In genomic region chr6:4320860-4321259, GRCh38 we compare ENCODE assay signal across 9 cellular contexts.
A peak's percentile ranks its signal among the peaks of the same experiment; 100 is the strongest.
DNase-seq lines count a peak whose midpoint lies in the region; ATAC-seq, FAIRE-seq and TF ChIP-seq lines count a peak whose summit lies in the region.
"Had no signal": no experiment of that assay in that cellular context is flagged by ENCODE, and none has a peak within 500 bp of the region (broad histone marks: within the 10 kb centered on the region; RNA-seq: fewer than 3 reads in every experiment).

No MANE protein-coding gene starts in this region.

- H3K27me3 Mint-ChIP-seq in chondrocyte (ENCODE audit: low read depth) = no peaks in the 10 kb centered on the region
- H3K27me3 Mint-ChIP-seq in nephron (ENCODE audit: low read depth) = no peaks in the 10 kb centered on the region
- peaks cover 39% of the 10 kb centered on the region for H3K27me3 Mint-ChIP-seq in activated T-cell treated with anti-CD3 and anti-CD28 coated beads, Interleukin-2, amount 50 U/mL, for 72 hours (ENCODE audit: low read depth)

- no peak for ATAC-seq in activated T-cell treated with anti-CD3 and anti-CD28 coated beads, Interleukin-2, amount 50 U/mL, for 72 hours (replicated peaks in 1 of 2)

- H3K36me3 Mint-ChIP-seq in chondrocyte (ENCODE audit: low read depth) (no peaks in the 10 kb centered on the region), nephron (ENCODE audit: low read depth) (no peaks in the 10 kb centered on the region)
- H3K36me3 Mint-ChIP-seq in activated T-cell treated with anti-CD3 and anti-CD28 coated beads, Interleukin-2, amount 50 U/mL, for 72 hours (ENCODE audit: insufficient read depth in 2 of 2) = no peaks in the 10 kb centered on the region

- FAIRE-seq in frontal cortex (lab: Jason Lieb, UNC) = no peak

- H3K4me3 ChIP-seq in AG10803 (ENCODE audit: low read length) (no peak overlapping the region), LNCaP clone FGC (ENCODE audit: low read depth, low read length) (no peak overlapping the region)

- no peak overlapping the region for H3K4me3 Mint-ChIP-seq in chondrocyte (ENCODE audit: unreplicated experiment)
- peak overlapping the region in 1 of 3 experiments; percentile 23 for H3K4me3 Mint-ChIP-seq in nephron
- H3K4me3 Mint-ChIP-seq in activated T-cell treated with anti-CD3 and anti-CD28 coated beads, Interleukin-2, amount 50 U/mL, for 72 hours = no peak overlapping the region

- no peak for TF ChIP-seq CTCF in AG10803 (conservative IDR thresholded peaks at IDR 0.05; ENCODE audit: low read length)
- TF ChIP-seq CTCF in LNCaP clone FGC (IDR thresholded peaks at IDR 0.05; ENCODE audit: control insufficient read depth, extremely low read depth, insufficient read depth) = no peak
- no peak for TF ChIP-seq CTCF in chondrocyte (IDR thresholded peaks at IDR 0.05)
- no peak for TF ChIP-seq CTCF in nephron (IDR thresholded peaks at IDR 0.05; ENCODE audit: unreplicated experiment in 3 of 3)

- DNase-seq in AG10803 (ENCODE audit: low read depth) (peak; percentile 93), LNCaP clone FGC (ENCODE audit: low read depth) (peak; percentile 98), chondrocyte (ENCODE audit: low spot score) (no peak), head of caudate nucleus (no peak), frontal cortex (ENCODE audit: low spot score in 2 of 2) (no peak), DMS114 treated with DMSO at 0.1 percent for 48 hours (lab: John Stamatoyannopoulos, UW; ENCODE audit: unreplicated experiment) (no peak)
- DNase-seq in activated T-cell treated with anti-CD3 and anti-CD28 coated beads, Interleukin-2, amount 50 U/mL, for 72 hours = no peak
- DNase-seq: central memory CD4-positive, alpha-beta T cell had no signal

- H3K27ac Mint-ChIP-seq in chondrocyte (ENCODE audit: unreplicated experiment) (peak overlapping the region; percentile 90), nephron (peak overlapping the region; percentile 87 to 92 (median 90))
- H3K27ac Mint-ChIP-seq in activated T-cell treated with anti-CD3 and anti-CD28 coated beads, Interleukin-2, amount 50 U/mL, for 72 hours = no peak overlapping the region

- H3K4me1 Mint-ChIP-seq in chondrocyte (ENCODE audit: low read depth) (peaks cover 81% of the 10 kb centered on the region), nephron (peaks cover 65% of the 10 kb centered on the region)
- no peaks in the 10 kb centered on the region for H3K4me1 Mint-ChIP-seq in activated T-cell treated with anti-CD3 and anti-CD28 coated beads, Interleukin-2, amount 50 U/mL, for 72 hours (ENCODE audit: low read depth)

- intact Hi-C loops in head of caudate nucleus (cut with DNase I) = no loop called here

- H3K9me3 Mint-ChIP-seq in chondrocyte (ENCODE audit: low read depth) (no peaks in the 10 kb centered on the region), nephron (no peaks in the 10 kb centered on the region)
- no peaks in the 10 kb centered on the region for H3K9me3 Mint-ChIP-seq in activated T-cell treated with anti-CD3 and anti-CD28 coated beads, Interleukin-2, amount 50 U/mL, for 72 hours

Comparison
In these comparisons a context has a peak if more than half of its experiments do, and no peak if none do; other contexts are left out.
1. DNase-seq: peak in AG10803 (single experiment) and LNCaP clone FGC (single experiment); none in chondrocyte (single experiment), head of caudate nucleus (0 of 42), activated T-cell treated with anti-CD3 and anti-CD28 coated beads, Interleukin-2, amount 50 U/mL, for 72 hours (0 of 2), frontal cortex (0 of 2) and DMS114 treated with DMSO at 0.1 percent for 48 hours (single experiment).